ENCODE assay signal across 17 cellular contexts in genomic region chr19:18165794-18166544, GRCh38. TPM values are rescaled to one million over a fixed set of nuclear protein-coding genes. Genes with fewer than 3 reads are reported as not detected.
A peak's percentile ranks its signal among the peaks of the same experiment; 100 is the strongest.
DNase-seq lines count a peak whose midpoint lies in the region; ATAC-seq and TF ChIP-seq lines count a peak whose summit lies in the region.
"Had no signal": no experiment of that assay in that cellular context is flagged by ENCODE, and none has a peak within 500 bp of the region (broad histone marks: within the 10 kb centered on the region; RNA-seq: fewer than 3 reads in every experiment).

No MANE protein-coding gene starts in this region.

- H3K9me3 Mint-ChIP-seq in natural killer cell treated with Interleukin-12 subunit alpha and Interleukin-12 subunit beta and Interleukin-15 and Interleukin-18, amount 100 ng/mL, for 72 hours = no peaks in the 10 kb centered on the region
- H3K9me3 Mint-ChIP-seq in natural killer cell (no peaks in the 10 kb centered on the region), neural progenitor cell (no peaks in the 10 kb centered on the region)
- H3K9me3 Mint-ChIP-seq: CD4-positive, alpha-beta memory T cell; H9 had no signal

- H3K4me1 ChIP-seq in neural progenitor cell = peaks cover under 1% of the 10 kb centered on the region

- no peaks in the 10 kb centered on the region for H3K36me3 ChIP-seq in neural progenitor cell

- peaks cover 0 to 6% of the 10 kb centered on the region in 2 donors for H3K4me1 Mint-ChIP-seq in natural killer cell treated with Interleukin-12 subunit alpha and Interleukin-12 subunit beta and Interleukin-15 and Interleukin-18, amount 100 ng/mL, for 72 hours (ENCODE audit: low read depth in 2 of 2)
- H3K4me1 Mint-ChIP-seq in natural killer cell (peaks cover 0 to 15% of the 10 kb centered on the region in 2 donors), neural progenitor cell (peaks cover 8% of the 10 kb centered on the region)

- no peaks in the 10 kb centered on the region for H3F3A ChIP-seq in neural progenitor cell (ENCODE audit: low read depth)

- TF ChIP-seq CTCF in natural killer cell (IDR thresholded peaks at IDR 0.05) (no peak), neural progenitor cell (IDR thresholded peaks at IDR 0.05) (no peak)

- no peak for ATAC-seq in natural killer cell treated with Interleukin-12 subunit alpha and Interleukin-12 subunit beta and Interleukin-15 and Interleukin-18, amount 100 ng/mL, for 72 hours
- ATAC-seq in natural killer cell (no peak), SK-N-SH treated with all-trans-retinoic acid at 6 μM for 48 hours (no peak), GM18520 (IDR thresholded peaks at IDR 0.05; ENCODE audit: unreplicated experiment) (no peak)

- peak; percentile 15 for DNase-seq in natural killer cell treated with Interleukin-12 subunit alpha and Interleukin-12 subunit beta and Interleukin-15 and Interleukin-18, amount 100 ng/mL, for 72 hours (ENCODE audit: low spot score)
- DNase-seq in natural killer cell (no peak), neural progenitor cell (ENCODE audit: low spot score) (no peak), NCI-H526 (lab: John Stamatoyannopoulos, UW) (no peak)
- no peak for DNase-seq in activated T-cell treated with anti-CD3 and anti-CD28 coated beads, Interleukin-2, amount 50 U/mL, for 1 hour
- DNase-seq: CD4-positive, alpha-beta memory T cell; DMS153; DMS79; GF-D8; GOT3; H9 had no signal

- H3K79me2 ChIP-seq in neural progenitor cell (ENCODE audit: low read depth) = no peaks in the 10 kb centered on the region

- no peak overlapping the region for H3K9ac ChIP-seq in neural progenitor cell
- H3K9ac ChIP-seq: BLaER1 had no signal

- intact Hi-C loops in natural killer cell (cut with micrococcal nuclease) = no loop called here

- H3K27me3 ChIP-seq in neural progenitor cell = no peaks in the 10 kb centered on the region
- H3K27me3 ChIP-seq: BLaER1 had no signal

- no peak overlapping the region for H3K4me3 ChIP-seq in neural progenitor cell
- H3K4me3 ChIP-seq: BLaER1 had no signal

- H2AFZ ChIP-seq in neural progenitor cell (replicated peaks) = no peak overlapping the region

- no peak overlapping the region for H3K27ac Mint-ChIP-seq in natural killer cell treated with Interleukin-12 subunit alpha and Interleukin-12 subunit beta and Interleukin-15 and Interleukin-18, amount 100 ng/mL, for 72 hours
- H3K27ac Mint-ChIP-seq in natural killer cell (no peak overlapping the region), neural progenitor cell (peak overlapping the region; percentile 30)
- H3K27ac Mint-ChIP-seq: H9 had no signal

- H3K4me2 ChIP-seq in neural progenitor cell = no peak overlapping the region
- H3K4me2 ChIP-seq: BLaER1 had no signal

- peaks cover 7% of the 10 kb centered on the region for H3K36me3 Mint-ChIP-seq in natural killer cell treated with Interleukin-12 subunit alpha and Interleukin-12 subunit beta and Interleukin-15 and Interleukin-18, amount 100 ng/mL, for 72 hours
- H3K36me3 Mint-ChIP-seq in natural killer cell (peaks cover 9% of the 10 kb centered on the region), neural progenitor cell (peaks cover 13% of the 10 kb centered on the region)

- peaks cover 10% of the 10 kb centered on the region for H4K20me1 ChIP-seq in neural progenitor cell (ENCODE audit: low read depth)
- H4K20me1 ChIP-seq: BLaER1 had no signal

- no peak overlapping the region for H3K27ac ChIP-seq in neural progenitor cell
- H3K27ac ChIP-seq: 22Rv1, BLaER1 had no signal

- H3K9me3 ChIP-seq in neural progenitor cell (ENCODE audit: low read depth) = no peaks in the 10 kb centered on the region
- H3K9me3 ChIP-seq: BLaER1 had no signal

- H3K4me3 Mint-ChIP-seq in natural killer cell treated with Interleukin-12 subunit alpha and Interleukin-12 subunit beta and Interleukin-15 and Interleukin-18, amount 100 ng/mL, for 72 hours = no peak overlapping the region
- H3K4me3 Mint-ChIP-seq in natural killer cell = no peak overlapping the region
- no peak overlapping the region for H3K4me3 Mint-ChIP-seq in neural progenitor cell
- H3K4me3 Mint-ChIP-seq: CD14-positive monocyte; CD4-positive, alpha-beta memory T cell; H9 had no signal

- no peaks in the 10 kb centered on the region for H3K27me3 Mint-ChIP-seq in natural killer cell treated with Interleukin-12 subunit alpha and Interleukin-12 subunit beta and Interleukin-15 and Interleukin-18, amount 100 ng/mL, for 72 hours
- H3K27me3 Mint-ChIP-seq in natural killer cell (ENCODE audit: low read depth in 2 of 2) (no peaks in the 10 kb centered on the region), neural progenitor cell (ENCODE audit: insufficient read depth, low read depth) (peaks cover 6% of the 10 kb centered on the region)
- H3K27me3 Mint-ChIP-seq: CD4-positive, alpha-beta memory T cell had no signal

TF ChIP-seq in SK-N-SH treated with all-trans-retinoic acid at 6 μM for 48 hours, 23 proteins besides CTCF, POLR2A, EP300 and RAD21:
- TF ChIP-seq ZFP3 (CRISPR knock-in tag; IDR thresholded peaks at IDR 0.05) (peak; percentile 98), CSDC2 (CRISPR knock-in tag; IDR thresholded peaks at IDR 0.05) (no peak)

RNA-seq across cellular contexts. Expression of gene IFI30, which starts 7.6 kb away (rescaled TPM):
- 100 to 1,000 TPM in 1 of 2 donors, 10 to 100 TPM in 1; 76.2 to 139 TPM for total RNA-seq in natural killer cell treated with Interleukin-12 subunit alpha and Interleukin-12 subunit beta and Interleukin-15 and Interleukin-18, amount 100 ng/mL, for 72 hours
- 100 to 1,000 TPM in 1 of 3 donors, 10 to 100 TPM in 2; 38.2 to 109 (median 89.5) TPM for total RNA-seq in natural killer cell
- 0.62 TPM in 1 of 2 replicates, not detected in the other for total RNA-seq in neural progenitor cell (ENCODE audit: low replicate concordance)
- total RNA-seq: A673 had no signal

RNA-seq across cellular contexts. Expression of gene PIK3R2, which starts 13.0 kb away (rescaled TPM):
- 10 to 100 TPM; 12.6 to 20.1 TPM for total RNA-seq in natural killer cell treated with Interleukin-12 subunit alpha and Interleukin-12 subunit beta and Interleukin-15 and Interleukin-18, amount 100 ng/mL, for 72 hours
- total RNA-seq in natural killer cell = 10 to 100 TPM; 12.3 to 26.4 (median 16.0) TPM
- total RNA-seq in neural progenitor cell (ENCODE audit: low replicate concordance) = 21.4 and 41.8 TPM in 2 replicates

RNA-seq across cellular contexts. Expression of gene MPV17L2, which starts 27.0 kb away (rescaled TPM):
- 10 to 100 TPM; 17.4 to 34.2 TPM for total RNA-seq in natural killer cell treated with Interleukin-12 subunit alpha and Interleukin-12 subunit beta and Interleukin-15 and Interleukin-18, amount 100 ng/mL, for 72 hours
- total RNA-seq in natural killer cell (1 to 10 TPM; 4.1 to 5.6 (median 4.5) TPM), neural progenitor cell (ENCODE audit: low replicate concordance) (28.1 and 37.7 TPM in 2 replicates)

RNA-seq across cellular contexts. Expression of gene RAB3A, which starts 37.9 kb away (rescaled TPM):
- total RNA-seq in natural killer cell treated with Interleukin-12 subunit alpha and Interleukin-12 subunit beta and Interleukin-15 and Interleukin-18, amount 100 ng/mL, for 72 hours = 1 to 10 TPM; 3.9 to 5.1 TPM
- 1 to 10 TPM; 5.2 to 7.8 (median 7.6) TPM for total RNA-seq in natural killer cell
- 1.1 and 1.5 TPM in 2 replicates for total RNA-seq in neural progenitor cell (ENCODE audit: low replicate concordance)

Comparison
In these comparisons a context has a peak if more than half of its experiments do, and no peak if none do; other contexts are left out.
1. RNA of gene IFI30, which starts 7.6 kb away (total RNA-seq): 76.2 to 139 TPM in natural killer cell treated with Interleukin-12 subunit alpha and Interleukin-12 subunit beta and Interleukin-15 and Interleukin-18, amount 100 ng/mL, for 72 hours and 38.2 to 109 TPM in natural killer cell; 0.62 TPM in neural progenitor cell; every median in the first group is over 10 times any median in the second.